19 cellular contexts compared by ENCODE assay signal in the genomic region with DNA sequence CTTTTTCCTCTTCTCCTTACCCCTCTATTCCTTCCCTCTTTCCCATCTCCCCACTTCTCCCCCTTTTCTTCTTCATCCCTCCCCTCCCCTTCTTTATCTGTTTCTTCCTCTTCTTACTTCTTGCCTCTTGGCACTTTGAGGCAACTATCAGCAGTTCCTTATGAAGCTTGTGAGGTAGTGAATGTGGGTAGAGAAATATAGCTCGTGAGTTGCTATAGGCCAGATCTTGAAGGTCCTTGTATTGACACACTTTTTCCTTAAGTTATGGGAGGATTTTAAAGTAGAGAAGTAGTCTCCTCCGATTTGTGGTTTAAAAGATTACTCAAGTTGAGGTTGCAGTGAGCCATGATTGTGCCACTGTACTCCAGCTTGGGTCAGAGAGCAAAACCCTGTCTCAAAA.
"Had no signal": no experiment of that assay in that cellular context is flagged by ENCODE, and none has a peak within 500 bp of the region (broad histone marks: within the 10 kb centered on the region; RNA-seq: fewer than 3 reads in every experiment).

No MANE protein-coding gene starts in this region.

- H3K4me3 ChIP-seq: body of pancreas, lung, stomach, suprapubic skin, tibial nerve, uterus had no signal

- H3K9me3 ChIP-seq: body of pancreas, suprapubic skin, tibial nerve, uterus had no signal

- DNase-seq: activated B cell treated with CpG ODN at 0.5 μM for 24 hours; activated CD4-positive, alpha-beta T cell treated with anti-CD3 and anti-CD28 coated beads for 36 hours; activated CD4-positive, alpha-beta T cell treated with anti-CD3 and anti-CD28 coated beads, Interleukin-2, amount 50 U/mL, for 48 hours; activated T-cell treated with anti-CD3 and anti-CD28 coated beads, Interleukin-2, amount 50 U/mL, for 48 hours; anterior cingulate cortex; body of pancreas; effector CD4-positive, alpha-beta T cell; erythroblast; foreskin fibroblast; kidney; naive thymus-derived CD4-positive, alpha-beta T cell; small intestine; stomach; uterus had no signal

- H3K4me1 ChIP-seq: body of pancreas, uterus had no signal

- ATAC-seq: activated CD4-positive, alpha-beta T cell treated with anti-CD3 and anti-CD28 coated beads for 36 hours; body of pancreas; naive thymus-derived CD4-positive, alpha-beta T cell; sciatic nerve; stimulated activated memory B cell treated with anti-CD40 and anti-IgM and Interleukin-4, amounts not matched to agents 10 μg/mL and 1 μg/mL and 100 μg/mL, for 72 hours had no signal

- H3K27ac ChIP-seq: body of pancreas, stomach, suprapubic skin, tibial nerve, uterus had no signal

- H3K27me3 ChIP-seq: body of pancreas, stomach, suprapubic skin, tibial nerve, uterus had no signal

- H3K36me3 ChIP-seq: stomach, suprapubic skin, tibial nerve, uterus had no signal
